ENCODE assay signal across 17 cellular contexts in the genomic region with DNA sequence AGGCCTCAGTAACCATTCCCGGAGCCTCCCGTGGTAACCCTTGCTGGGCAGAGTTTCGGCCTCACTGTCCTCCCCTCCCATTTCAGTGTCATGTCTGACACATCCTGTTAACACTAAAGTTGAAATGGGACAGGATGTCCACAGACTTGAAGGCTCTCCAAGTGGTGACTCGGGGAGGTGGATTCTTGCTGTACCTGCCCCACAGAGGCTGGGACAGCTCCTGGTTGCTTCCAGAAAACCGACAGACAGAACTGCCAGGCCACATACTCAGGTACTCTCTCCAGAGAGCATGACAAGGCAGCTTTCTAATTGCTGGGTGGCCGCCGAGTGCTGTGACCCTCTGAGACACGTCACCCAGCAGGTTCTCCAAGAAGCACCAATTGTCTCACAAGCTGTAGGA. TPM values are rescaled to one million over a fixed set of nuclear protein-coding genes. Genes with fewer than 3 reads are reported as not detected.
DNase-seq lines count a peak whose midpoint lies in the region; ATAC-seq and TF ChIP-seq lines count a peak whose summit lies in the region.
"Had no signal": no experiment of that assay in that cellular context is flagged by ENCODE, and none has a peak within 500 bp of the region (broad histone marks: within the 10 kb centered on the region; RNA-seq: fewer than 3 reads in every experiment).

No MANE protein-coding gene starts in this region.

- ATAC-seq in Panc1, result peak; percentile 39
- no peak for ATAC-seq in GM19328 (IDR thresholded peaks at IDR 0.05; ENCODE audit: unreplicated experiment)
- ATAC-seq: CD8-positive, alpha-beta T cell; effector memory CD8-positive, alpha-beta T cell; naive thymus-derived CD4-positive, alpha-beta T cell had no signal

- peak overlapping the region; percentile 91 for H3K27ac Mint-ChIP-seq in type B pancreatic cell
- H3K27ac Mint-ChIP-seq: CD8-positive, alpha-beta T cell; effector memory CD8-positive, alpha-beta T cell; naive thymus-derived CD4-positive, alpha-beta T cell had no signal

- POLR2A ChIA-PET in Panc1 (lab: Charles Lee), result interaction anchor here (1.3 kb wide), 1 partner anchor 22 kb away, joined by 4 read pairs; no protein-coding TSS in a partner anchor

- H3K27me3 ChIP-seq in mammary epithelial cell (ENCODE audit: insufficient read depth, low read length), result no peaks in the 10 kb centered on the region
- no peaks in the 10 kb centered on the region for H3K27me3 ChIP-seq in breast epithelium
- H3K27me3 ChIP-seq in Panc1 (ENCODE audit: control insufficient read depth, insufficient read depth, low read length), result no peaks in the 10 kb centered on the region
- H3K27me3 ChIP-seq in WERI-Rb-1 (ENCODE audit: insufficient read depth, low read depth, severe bottlenecking), result no peaks in the 10 kb centered on the region
- H3K27me3 ChIP-seq: uterus had no signal

- H3K4me3 Mint-ChIP-seq in type B pancreatic cell, result no peak overlapping the region
- H3K4me3 Mint-ChIP-seq: CD8-positive, alpha-beta T cell; effector memory CD8-positive, alpha-beta T cell; naive thymus-derived CD4-positive, alpha-beta T cell had no signal

- H3K36me3 ChIP-seq in mammary epithelial cell (ENCODE audit: insufficient read depth, low read length) (no peaks in the 10 kb centered on the region), breast epithelium (no peaks in the 10 kb centered on the region), Panc1 (ENCODE audit: control insufficient read depth, insufficient read depth, low read length) (no peaks in the 10 kb centered on the region), WERI-Rb-1 (no peaks in the 10 kb centered on the region)
- H3K36me3 ChIP-seq: uterus had no signal

- H2AFZ ChIP-seq in mammary epithelial cell (ENCODE audit: low read depth, low read length), result peak overlapping the region; percentile 95

- CTCF ChIA-PET in mammary epithelial cell (lab: Charles Lee; ENCODE audit: low non-redundant PET), result no interaction called here
- CTCF ChIA-PET in Panc1 (lab: Charles Lee), result no interaction called here

- TF ChIP-seq CTCF in mammary epithelial cell (conservative IDR thresholded peaks at IDR 0.05 in 1 of 2, IDR thresholded peaks at IDR 0.05 in 1 of 2; ENCODE audit: extremely low read depth in 1 of 2, insufficient read depth in 1 of 2, low read depth in 1 of 2, low read length in 2 of 2) (peak in 1 of 2 donors; percentile 2), breast epithelium (IDR thresholded peaks at IDR 0.05) (no peak), Panc1 (IDR thresholded peaks at IDR 0.05) (no peak), type B pancreatic cell (conservative IDR thresholded peaks at IDR 0.05) (no peak), WERI-Rb-1 (IDR thresholded peaks at IDR 0.05; ENCODE audit: low read depth, low read length) (no peak)

- no peaks in the 10 kb centered on the region for H3K79me2 ChIP-seq in mammary epithelial cell (ENCODE audit: insufficient read depth, low read length)

- H3K4me1 ChIP-seq in mammary epithelial cell (ENCODE audit: insufficient read depth, low read length) (peaks cover 10% of the 10 kb centered on the region), breast epithelium (no peaks in the 10 kb centered on the region), Panc1 (ENCODE audit: control insufficient read depth, insufficient read depth, low read length) (no peaks in the 10 kb centered on the region)
- H3K4me1 ChIP-seq: uterus had no signal

- in situ Hi-C loops in mammary epithelial cell (cut with MboI; ENCODE audit: low sequenced_read_pairs in 2 of 2) (no loop called here), Panc1 (cut with HindIII; ENCODE audit: low pct_unique_long_range_greater_than_20kb, low sequenced_read_pairs) (no loop called here)

- H3K4me2 ChIP-seq in mammary epithelial cell (ENCODE audit: insufficient read depth, low read depth, low read length), result peak overlapping the region; percentile 41

- H3K9me3 ChIP-seq in mammary epithelial cell (replicated peaks; ENCODE audit: insufficient read depth, low read length) (no peaks in the 10 kb centered on the region), breast epithelium (no peaks in the 10 kb centered on the region), Panc1 (ENCODE audit: control insufficient read depth, insufficient read depth, low read depth, low read length) (no peaks in the 10 kb centered on the region), WERI-Rb-1 (ENCODE audit: severe bottlenecking) (no peaks in the 10 kb centered on the region)
- H3K9me3 ChIP-seq: uterus had no signal

- TF ChIP-seq POLR2A in breast epithelium (IDR thresholded peaks at IDR 0.05), result no peak

- no peaks in the 10 kb centered on the region for H3K4me1 Mint-ChIP-seq in type B pancreatic cell (ENCODE audit: unreplicated experiment)

- H3K9me3 Mint-ChIP-seq in type B pancreatic cell, result no peaks in the 10 kb centered on the region
- H3K9me3 Mint-ChIP-seq: CD8-positive, alpha-beta T cell; effector memory CD8-positive, alpha-beta T cell; naive thymus-derived CD4-positive, alpha-beta T cell had no signal

- BruUV-seq in mammary epithelial cell (replicated peaks; lab: Mats Ljungman, UMichigan) (no TSS peak), Panc1 (replicated peaks; lab: Mats Ljungman, UMichigan) (no TSS peak)

- H3K4me3 ChIP-seq in mammary epithelial cell (replicated peaks in 1 of 3; ENCODE audit: insufficient read depth in 1 of 3, low read depth in 2 of 3, low read length in 3 of 3) (no peak overlapping the region), breast epithelium (no peak overlapping the region), Panc1 (ENCODE audit: low read depth in 2 of 2, low read length in 2 of 2) (no peak overlapping the region), WERI-Rb-1 (ENCODE audit: low read depth, low read length) (no peak overlapping the region)
- H3K4me3 ChIP-seq: uterus had no signal

- no peaks in the 10 kb centered on the region for H3K36me3 Mint-ChIP-seq in type B pancreatic cell
- H3K36me3 Mint-ChIP-seq: CD8-positive, alpha-beta T cell; naive thymus-derived CD4-positive, alpha-beta T cell had no signal

- dilution Hi-C loops in mammary epithelial cell (cut with HindIII; ENCODE audit: low sequenced_read_pairs), result no loop called here

- intact Hi-C loops in mammary epithelial cell (cut with micrococcal nuclease) (no loop called here), breast epithelium (cut with DNase I; ENCODE audit: low total_unique reads) (no loop called here), Panc1 (cut with micrococcal nuclease; ENCODE audit: unreplicated experiment) (no loop called here)

- no peaks in the 10 kb centered on the region for H3K27me3 Mint-ChIP-seq in type B pancreatic cell
- H3K27me3 Mint-ChIP-seq: effector memory CD8-positive, alpha-beta T cell had no signal

- H3K27ac ChIP-seq in mammary epithelial cell (ENCODE audit: insufficient read depth, low read depth, low read length) (peak overlapping the region; percentile 68), breast epithelium (no peak overlapping the region), Panc1 (ENCODE audit: low read length) (no peak overlapping the region), WERI-Rb-1 (no peak overlapping the region)
- H3K27ac ChIP-seq: uterus had no signal

- DNase-seq in mammary epithelial cell, result peak; percentile 65
- DNase-seq in breast epithelium (ENCODE audit: low spot score in 2 of 2), result no peak
- DNase-seq in Panc1 (ENCODE audit: low read depth, low spot score), result no peak
- peak; percentile 28 for DNase-seq in glomerular visceral epithelial cell (ENCODE audit: extremely low spot score)
- no peak for DNase-seq in type B pancreatic cell (ENCODE audit: extremely low spot score, unreplicated experiment)
- DNase-seq in WERI-Rb-1, result no peak
- no peak for DNase-seq in cerebellar nuclear complex (lab: John Stamatoyannopoulos, UW)
- DNase-seq: activated CD8-positive, alpha-beta memory T cell treated with anti-CD3 and anti-CD28 coated beads for 24 hours; caudate nucleus; CD8-positive, alpha-beta T cell; effector memory CD8-positive, alpha-beta T cell; H7; naive thymus-derived CD4-positive, alpha-beta T cell; NCI-H748 treated with DMSO at 0.1 percent for 48 hours; stimulated activated naive CD4-positive, alpha-beta T cell treated with Interleukin-2 at 50 U/mL for 16 hours; uterus had no signal

- WGBS in mammary epithelial cell (ENCODE audit: low coverage, missing lambda C conversion rate), result 21% methylated on average over 8 of the region's 8 CpGs

- H4K20me1 ChIP-seq in mammary epithelial cell (ENCODE audit: insufficient read depth, low read length), result no peaks in the 10 kb centered on the region

- peak overlapping the region; percentile 51 for H3K9ac ChIP-seq in mammary epithelial cell (ENCODE audit: insufficient read depth, low read length)

RNA-seq across cellular contexts. Expression of a gene that starts 17.9 kb away (rescaled TPM):
- 10 to 100 TPM; 33.3 to 33.7 TPM for total RNA-seq in mammary epithelial cell
- 42.9 TPM for polyA plus RNA-seq in mammary epithelial cell
- polyA minus RNA-seq in mammary epithelial cell, result 23.5 TPM
- 10 to 100 TPM; 23.6 to 46.4 (median 33.4) TPM for total RNA-seq in breast epithelium
- total RNA-seq in Panc1 (2021; ENCODE audit: unreplicated experiment), result 35.5 TPM
- 41.6 TPM for polyA plus RNA-seq in Panc1 (2012; ENCODE audit: insufficient read length)
- 31.1 and 36.6 TPM in 2 replicates for total RNA-seq in type B pancreatic cell (ENCODE audit: low replicate concordance)

RNA-seq across cellular contexts. Expression of a gene that starts 58.4 kb away (rescaled TPM):
- total RNA-seq in mammary epithelial cell (10 to 100 TPM; 15.2 to 17.0 TPM), breast epithelium (10 to 100 TPM; 14.4 to 18.7 (median 14.7) TPM), Panc1 (2021; ENCODE audit: unreplicated experiment) (36.8 TPM), type B pancreatic cell (ENCODE audit: low replicate concordance) (22.0 and 23.2 TPM in 2 replicates)
- polyA plus RNA-seq in mammary epithelial cell, result 10.1 TPM
- 24.7 TPM for polyA minus RNA-seq in mammary epithelial cell
- 42.9 TPM for polyA plus RNA-seq in Panc1 (2012; ENCODE audit: insufficient read length)

Comparison
In these comparisons a context has a peak if more than half of its experiments do, and no peak if none do; other contexts are left out.
1. DNase-seq: peak in mammary epithelial cell (single experiment) and glomerular visceral epithelial cell (single experiment); none in breast epithelium (0 of 2), Panc1 (single experiment), type B pancreatic cell (single experiment), WERI-Rb-1 (single experiment) and cerebellar nuclear complex (0 of 2).